ENCODE assay signal across 15 cellular contexts in genomic region chr22:29641052-29641780, GRCh38. TPM values are rescaled to one million over a fixed set of nuclear protein-coding genes. Genes with fewer than 3 reads are reported as not detected.
DNase-seq lines count a peak whose midpoint lies in the region; ATAC-seq, FAIRE-seq and TF ChIP-seq lines count a peak whose summit lies in the region.
"Had no signal": no experiment of that assay in that cellular context is flagged by ENCODE, and none has a peak within 500 bp of the region (broad histone marks: within the 10 kb centered on the region; RNA-seq: fewer than 3 reads in every experiment).

No MANE protein-coding gene starts in this region.

- no peak overlapping the region for H4K8ac ChIP-seq in IMR-90 (ENCODE audit: low read depth in 2 of 2, low read length in 2 of 2)

- TF ChIP-seq CTCF in IMR-90 (conservative IDR thresholded peaks at IDR 0.05; ENCODE audit: low read depth, low read length): no peak
- no peak for TF ChIP-seq CTCF in neutrophil (IDR thresholded peaks at IDR 0.05)
- no peak for TF ChIP-seq CTCF in chondrocyte (IDR thresholded peaks at IDR 0.05)
- TF ChIP-seq CTCF in RWPE1 (conservative IDR thresholded peaks at IDR 0.05; ENCODE audit: low read depth): no peak

- no peak overlapping the region for H3K4me3 ChIP-seq in CD4-positive, alpha-beta memory T cell (ENCODE audit: low read length in 2 of 2)
- H3K4me3 ChIP-seq in IMR-90 (ENCODE audit: insufficient read depth, low read depth, low read length) (no peak overlapping the region), neutrophil (ENCODE audit: low read depth in 1 of 2, low read length in 1 of 2) (no peak overlapping the region)
- H3K4me3 ChIP-seq: right atrium auricular region, SJSA1 had no signal

- H3K4me1 Mint-ChIP-seq in CD4-positive, alpha-beta memory T cell: peaks cover 7 to 18% (median 12%) of the 10 kb centered on the region in 4 donors
- peaks cover 38% of the 10 kb centered on the region for H3K4me1 Mint-ChIP-seq in activated CD4-positive, alpha-beta memory T cell treated with anti-CD3 and anti-CD28 coated beads, Interleukin-2, amount 10 ng/mL, durations not matched to agents 7 days and 5 days
- no peaks in the 10 kb centered on the region for H3K4me1 Mint-ChIP-seq in chondrocyte (ENCODE audit: low read depth)

- H3K9me3 ChIP-seq in CD4-positive, alpha-beta memory T cell (ENCODE audit: control insufficient read depth in 1 of 2, low read length in 2 of 2): no peaks in the 10 kb centered on the region
- H3K9me3 ChIP-seq in IMR-90 (ENCODE audit: control insufficient read depth, insufficient read depth, low read length) (no peaks in the 10 kb centered on the region), neutrophil (no peaks in the 10 kb centered on the region)
- H3K9me3 ChIP-seq: right atrium auricular region, SJSA1 had no signal

- no peak overlapping the region for H2AK5ac ChIP-seq in IMR-90 (ENCODE audit: low read depth, low read length)

- peak; percentile 44 for ATAC-seq in IMR-90 (ENCODE audit: low read depth)
- ATAC-seq: CD8-positive, alpha-beta T cell had no signal

- H4K20me1 ChIP-seq in IMR-90 (ENCODE audit: insufficient read depth, low read length): peaks cover 7% of the 10 kb centered on the region; the same call in 1 of the 2 replicates

- H3K27ac Mint-ChIP-seq in CD4-positive, alpha-beta memory T cell: peak overlapping the region in 6 of 7 donors; percentile 19 to 77 (median 65)
- peak overlapping the region; percentile 66 for H3K27ac Mint-ChIP-seq in activated CD4-positive, alpha-beta memory T cell treated with anti-CD3 and anti-CD28 coated beads, Interleukin-2, amount 10 ng/mL, durations not matched to agents 7 days and 5 days
- no peak overlapping the region for H3K27ac Mint-ChIP-seq in chondrocyte (ENCODE audit: unreplicated experiment)
- H3K27ac Mint-ChIP-seq: CD8-positive, alpha-beta T cell had no signal

- no peak overlapping the region for H3K14ac ChIP-seq in IMR-90 (replicated peaks; ENCODE audit: low read depth, low read length)

- BruUV-seq in IMR-90 (replicated peaks; lab: Mats Ljungman, UMichigan): no TSS peak

- H3K27ac ChIP-seq in CD4-positive, alpha-beta memory T cell (ENCODE audit: low read depth, low read length): no peak overlapping the region
- no peak overlapping the region for H3K27ac ChIP-seq in IMR-90 (ENCODE audit: insufficient read depth, low read length)
- H3K27ac ChIP-seq in neutrophil: peak overlapping the region; percentile 18
- H3K27ac ChIP-seq in RWPE1: no peak overlapping the region
- H3K27ac ChIP-seq: right atrium auricular region, SJSA1 had no signal

- no peaks in the 10 kb centered on the region for H3K27me3 ChIP-seq in CD4-positive, alpha-beta memory T cell (ENCODE audit: insufficient read depth, low read length)
- no peaks in the 10 kb centered on the region for H3K27me3 ChIP-seq in IMR-90 (ENCODE audit: control insufficient read depth, insufficient read depth, low read length)
- H3K27me3 ChIP-seq in neutrophil: no peaks in the 10 kb centered on the region
- H3K27me3 ChIP-seq: right atrium auricular region, SJSA1 had no signal

- no peaks in the 10 kb centered on the region for H3K9me1 ChIP-seq in IMR-90 (ENCODE audit: insufficient read depth, low read length)

- no peak overlapping the region for H3K18ac ChIP-seq in IMR-90 (ENCODE audit: low read depth, low read length)

- H3K79me1 ChIP-seq in IMR-90 (ENCODE audit: low read depth in 1 of 2, low read length in 2 of 2): peaks cover 33 to 43% of the 10 kb centered on the region in 2 experiments

- no peaks in the 10 kb centered on the region for H3K4me1 ChIP-seq in CD4-positive, alpha-beta memory T cell (ENCODE audit: insufficient read depth, low read length)
- H3K4me1 ChIP-seq in IMR-90 (ENCODE audit: control insufficient read depth, insufficient read depth, low read length): no peaks in the 10 kb centered on the region
- peaks cover 0 to 12% of the 10 kb centered on the region in 2 experiments for H3K4me1 ChIP-seq in neutrophil (ENCODE audit: control insufficient read depth in 1 of 2, insufficient read depth in 1 of 2, low read depth in 1 of 2, low read length in 1 of 2)
- H3K4me1 ChIP-seq: right atrium auricular region, SJSA1 had no signal

- peak overlapping the region in 1 of 8 donors; percentile 54 for H3K4me3 Mint-ChIP-seq in CD4-positive, alpha-beta memory T cell
- H3K4me3 Mint-ChIP-seq in activated CD4-positive, alpha-beta memory T cell treated with anti-CD3 and anti-CD28 coated beads, Interleukin-2, amount 10 ng/mL, durations not matched to agents 7 days and 5 days: peak overlapping the region; percentile 27
- H3K4me3 Mint-ChIP-seq in chondrocyte (ENCODE audit: unreplicated experiment): no peak overlapping the region
- H3K4me3 Mint-ChIP-seq: CD8-positive, alpha-beta T cell had no signal

- H3K4ac ChIP-seq in IMR-90 (ENCODE audit: low read depth, low read length): no peak overlapping the region

- CTCF ChIA-PET in CD4-positive, alpha-beta memory T cell (lab: Charles Lee; ENCODE audit: partially characterized antibody): interaction anchor here (0.6 kb wide), 1 partner anchor 15 kb away, joined by 3 read pairs; no protein-coding TSS in a partner anchor
- CTCF ChIA-PET in IMR-90 (lab: Yijun Ruan, JAX) (no interaction called here), RWPE1 (lab: Yijun Ruan, JAX) (no interaction called here)
- CTCF ChIA-PET in activated CD4-positive, alpha-beta memory T cell treated with anti-CD3 and anti-CD28 coated beads, Interleukin-2, amount 10 ng/mL, durations not matched to agents 7 days and 5 days (lab: Charles Lee): no interaction called here

- no peaks in the 10 kb centered on the region for H3K9me3 Mint-ChIP-seq in CD4-positive, alpha-beta memory T cell
- H3K9me3 Mint-ChIP-seq in activated CD4-positive, alpha-beta memory T cell treated with anti-CD3 and anti-CD28 coated beads, Interleukin-2, amount 10 ng/mL, durations not matched to agents 7 days and 5 days: no peaks in the 10 kb centered on the region
- no peaks in the 10 kb centered on the region for H3K9me3 Mint-ChIP-seq in chondrocyte (ENCODE audit: low read depth)
- H3K9me3 Mint-ChIP-seq: CD8-positive, alpha-beta T cell had no signal

- intact Hi-C loops in CD4-positive, alpha-beta memory T cell (cut with micrococcal nuclease): no loop called here
- intact Hi-C loops in IMR-90 (cut with micrococcal nuclease): no loop called here

- peaks cover 44 to 50% of the 10 kb centered on the region in 2 donors for H3K36me3 Mint-ChIP-seq in CD4-positive, alpha-beta memory T cell
- peaks cover 45% of the 10 kb centered on the region for H3K36me3 Mint-ChIP-seq in activated CD4-positive, alpha-beta memory T cell treated with anti-CD3 and anti-CD28 coated beads, Interleukin-2, amount 10 ng/mL, durations not matched to agents 7 days and 5 days (ENCODE audit: low read depth)
- H3K36me3 Mint-ChIP-seq in chondrocyte (ENCODE audit: low read depth): peaks cover 17% of the 10 kb centered on the region

- no peak overlapping the region for H2BK20ac ChIP-seq in IMR-90 (ENCODE audit: low read depth, low read length)

- in situ Hi-C loops in IMR-90 (cut with MboI; ENCODE audit: low sequenced_read_pairs): no loop called here

- H3K9ac ChIP-seq in IMR-90 (ENCODE audit: low read depth, low read length): no peak overlapping the region

- no peak for TF ChIP-seq POLR2A in IMR-90 (IDR thresholded peaks at IDR 0.05; ENCODE audit: low read depth, low read length)

- POLR2A ChIA-PET in CD4-positive, alpha-beta memory T cell (lab: Charles Lee; ENCODE audit: partially characterized antibody): no interaction called here
- POLR2A ChIA-PET in IMR-90 (lab: Charles Lee; ENCODE audit: unreplicated experiment) (no interaction called here), RWPE1 (lab: Yijun Ruan, JAX; ENCODE audit: low non-redundant PET) (no interaction called here)
- POLR2A ChIA-PET in activated CD4-positive, alpha-beta memory T cell treated with anti-CD3 and anti-CD28 coated beads, Interleukin-2, amount 10 ng/mL, durations not matched to agents 7 days and 5 days (lab: Charles Lee): interaction anchor here (1.2 kb wide), 1 partner anchor 16 kb away, joined by 3 read pairs; no protein-coding TSS in a partner anchor

- no peak for FAIRE-seq in HTR-8/SVneo (lab: Jason Lieb, UNC)

- H2BK120ac ChIP-seq in IMR-90 (ENCODE audit: low read depth, low read length): no peak overlapping the region

- no peaks in the 10 kb centered on the region for H3K27me3 Mint-ChIP-seq in CD4-positive, alpha-beta memory T cell
- no peaks in the 10 kb centered on the region for H3K27me3 Mint-ChIP-seq in activated CD4-positive, alpha-beta memory T cell treated with anti-CD3 and anti-CD28 coated beads, Interleukin-2, amount 10 ng/mL, durations not matched to agents 7 days and 5 days
- no peaks in the 10 kb centered on the region for H3K27me3 Mint-ChIP-seq in chondrocyte (ENCODE audit: low read depth)

- peaks cover 11% of the 10 kb centered on the region for H3K36me3 ChIP-seq in CD4-positive, alpha-beta memory T cell (ENCODE audit: insufficient read depth, low read length)
- H3K36me3 ChIP-seq in IMR-90 (ENCODE audit: control insufficient read depth, insufficient read depth, low read length): peaks cover 18% of the 10 kb centered on the region
- H3K36me3 ChIP-seq in neutrophil: peaks cover 7% of the 10 kb centered on the region

- H3K4me2 ChIP-seq in IMR-90 (ENCODE audit: low read depth, low read length): peak overlapping the region; percentile 72; the same call in 1 of the 2 replicates

- no peak overlapping the region for H2BK15ac ChIP-seq in IMR-90 (ENCODE audit: low read depth, low read length)

- H4K91ac ChIP-seq in IMR-90 (ENCODE audit: insufficient read depth, low read depth, low read length): no peak overlapping the region

- no peak for DNase-seq in CD4-positive, alpha-beta memory T cell
- DNase-seq in IMR-90: peak; percentile 27
- DNase-seq in activated CD4-positive, alpha-beta memory T cell treated with anti-CD3 and anti-CD28 coated beads, Interleukin-2, amount 10 ng/mL, durations not matched to agents 7 days and 5 days: no peak
- no peak for DNase-seq in HTR-8/SVneo (ENCODE audit: insufficient read length, low spot score)
- no peak for DNase-seq in chondrocyte (ENCODE audit: low spot score)
- no peak for DNase-seq in GF-D8 (lab: John Stamatoyannopoulos, UW)
- DNase-seq in RWPE1 (ENCODE audit: low spot score): no peak
- DNase-seq: aorta; CD8-positive, alpha-beta T cell; HCEC 1CT; NCI-H1436; NCI-H526 treated with DMSO at 0.1 percent for 48 hours had no signal

- WGBS in IMR-90 (ENCODE audit: extremely low coverage in 2 of 2, insufficient read length in 1 of 2), 2 experiments: 100% methylated on average over 2 of the region's 10 CpGs; no CpG with 5 or more reads in 1 of the 2 experiments

- H3K23ac ChIP-seq in IMR-90 (ENCODE audit: low read depth, low read length): no peak overlapping the region

- no peak overlapping the region for H4K5ac ChIP-seq in IMR-90 (ENCODE audit: low read depth, low read length)

- no peak overlapping the region for H3K56ac ChIP-seq in IMR-90 (ENCODE audit: extremely low read depth, insufficient read depth, low read length)

- dilution Hi-C loops in IMR-90 (cut with HindIII; ENCODE audit: low sequenced_read_pairs, unreplicated experiment): no loop called here

- no peak overlapping the region for H2AFZ ChIP-seq in IMR-90 (replicated peaks; ENCODE audit: low read length, poor library complexity)

- H2AK9ac ChIP-seq in IMR-90 (replicated peaks; ENCODE audit: low read depth, low read length, poor library complexity): no peak overlapping the region

- TF ChIP-seq RAD21 in IMR-90 (IDR thresholded peaks at IDR 0.05; ENCODE audit: low read length): no peak

- peak overlapping the region; percentile 52 for H2BK5ac ChIP-seq in IMR-90 (ENCODE audit: low read depth, low read length, poor library complexity, severe bottlenecking)

RNA-seq across cellular contexts. Expression of gene NF2, which starts 37.8 kb away (rescaled TPM):
- 10 to 100 TPM; 28.3 to 31.4 TPM for total RNA-seq in CD4-positive, alpha-beta memory T cell
- 10 to 100 TPM; 11.7 to 20.0 TPM for polyA plus RNA-seq in CD4-positive, alpha-beta memory T cell
- total RNA-seq in IMR-90 (2012; rRNA removed) (151 and 181 TPM in 2 replicates), chondrocyte (73.0 to 90.9 TPM (median 75.0 TPM) in 3 replicates)
- 56.5 and 59.0 TPM in 2 replicates for polyA plus RNA-seq in IMR-90 (2012; rRNA removed)
- polyA plus RNA-seq in IMR-90 (2012; cell fraction: cytosol; rRNA removed): 34.7 and 46.5 TPM in 2 replicates
- polyA plus RNA-seq in IMR-90 (2012; cell fraction: nucleus; rRNA removed; ENCODE audit: low replicate concordance): 36.3 and 38.6 TPM in 2 replicates
- 10 to 100 TPM; 58.2 to 60.1 TPM for total RNA-seq in activated CD4-positive, alpha-beta memory T cell treated with anti-CD3 and anti-CD28 coated beads, Interleukin-2, amount 10 ng/mL, durations not matched to agents 7 days and 5 days
